Comparison of ENCODE assay signal across 13 cellular contexts in genomic region chr2:36982467-36982866, GRCh38. TPM values are rescaled to one million over a fixed set of nuclear protein-coding genes. Genes with fewer than 3 reads are reported as not detected.
DNase-seq lines count a peak whose midpoint lies in the region; ATAC-seq and TF ChIP-seq lines count a peak whose summit lies in the region.
"Had no signal": no experiment of that assay in that cellular context is flagged by ENCODE, and none has a peak within 500 bp of the region (broad histone marks: within the 10 kb centered on the region; RNA-seq: fewer than 3 reads in every experiment).

No MANE protein-coding gene starts in this region.

- no peaks in the 10 kb centered on the region for H3K27me3 Mint-ChIP-seq in activated T-helper 17 cell treated with anti-CD3 and anti-CD28 coated beads, Interleukin-2, amount 50 U/mL, for 72 hours
- H3K27me3 Mint-ChIP-seq: CD8-positive, alpha-beta memory T cell had no signal

- peak overlapping the region; percentile 5 for H3K27ac Mint-ChIP-seq in activated T-helper 17 cell treated with anti-CD3 and anti-CD28 coated beads, Interleukin-2, amount 50 U/mL, for 72 hours

- no peaks in the 10 kb centered on the region for H3K9me3 Mint-ChIP-seq in activated T-helper 17 cell treated with anti-CD3 and anti-CD28 coated beads, Interleukin-2, amount 50 U/mL, for 72 hours
- H3K9me3 Mint-ChIP-seq: CD8-positive, alpha-beta memory T cell had no signal

- TF ChIP-seq CTCF in GM10266 (IDR thresholded peaks at IDR 0.05; ENCODE audit: control insufficient read depth, insufficient read depth, low read depth, missing control alignments), result no peak

- no peaks in the 10 kb centered on the region for H3K4me1 Mint-ChIP-seq in activated T-helper 17 cell treated with anti-CD3 and anti-CD28 coated beads, Interleukin-2, amount 50 U/mL, for 72 hours

- no peak overlapping the region for H3K4me3 Mint-ChIP-seq in activated T-helper 17 cell treated with anti-CD3 and anti-CD28 coated beads, Interleukin-2, amount 50 U/mL, for 72 hours
- H3K4me3 Mint-ChIP-seq: CD8-positive, alpha-beta memory T cell had no signal

- peak; percentile 6 for DNase-seq in SK-N-DZ (ENCODE audit: low spot score)
- DNase-seq in left colon, result no peak
- no peak for DNase-seq in stimulated activated CD4-positive, alpha-beta T cell treated with anti-CD3 and anti-CD28 coated beads, Interleukin-4, amount 100 ng/mL, for 4 hours
- no peak for DNase-seq in GM10266 (ENCODE audit: extremely low spot score)
- no peak for DNase-seq in NK-92 (lab: John Stamatoyannopoulos, UW; ENCODE audit: unreplicated experiment)
- DNase-seq in NCI-H1105 (lab: John Stamatoyannopoulos, UW), result no peak
- DNase-seq: AML-193; Caco-2; CD8-positive, alpha-beta memory T cell; GM23248 had no signal

- peaks cover 73% of the 10 kb centered on the region for H3K36me3 Mint-ChIP-seq in activated T-helper 17 cell treated with anti-CD3 and anti-CD28 coated beads, Interleukin-2, amount 50 U/mL, for 72 hours (ENCODE audit: low read depth)

- ATAC-seq in activated T-helper 17 cell treated with anti-CD3 and anti-CD28 coated beads, Interleukin-2, amount 50 U/mL, for 72 hours (replicated peaks), result no peak
- ATAC-seq in left colon, result peak; percentile 89
- ATAC-seq: GM12878, HCT116 had no signal

- intact Hi-C loops in left colon (cut with DNase I, micrococcal nuclease), result no loop called here

RNA-seq across cellular contexts. Expression of gene STRN, which starts 16.1 kb away (rescaled TPM):
- polyA plus RNA-seq in SK-N-DZ (2014; cell fraction: cytosol; rRNA removed), result 6.0 and 6.7 TPM in 2 replicates
- polyA plus RNA-seq in SK-N-DZ (2014; cell fraction: nucleus; rRNA removed), result 4.6 TPM in 2 replicates
- total RNA-seq in activated T-helper 17 cell treated with anti-CD3 and anti-CD28 coated beads, Interleukin-2, amount 50 U/mL, for 72 hours, result 10 to 100 TPM; 25.5 to 29.6 TPM
- total RNA-seq in left colon, result 10 to 100 TPM; 36.8 to 45.8 TPM
